1 cellular context compared by ENCODE assay signal in the genomic region with DNA sequence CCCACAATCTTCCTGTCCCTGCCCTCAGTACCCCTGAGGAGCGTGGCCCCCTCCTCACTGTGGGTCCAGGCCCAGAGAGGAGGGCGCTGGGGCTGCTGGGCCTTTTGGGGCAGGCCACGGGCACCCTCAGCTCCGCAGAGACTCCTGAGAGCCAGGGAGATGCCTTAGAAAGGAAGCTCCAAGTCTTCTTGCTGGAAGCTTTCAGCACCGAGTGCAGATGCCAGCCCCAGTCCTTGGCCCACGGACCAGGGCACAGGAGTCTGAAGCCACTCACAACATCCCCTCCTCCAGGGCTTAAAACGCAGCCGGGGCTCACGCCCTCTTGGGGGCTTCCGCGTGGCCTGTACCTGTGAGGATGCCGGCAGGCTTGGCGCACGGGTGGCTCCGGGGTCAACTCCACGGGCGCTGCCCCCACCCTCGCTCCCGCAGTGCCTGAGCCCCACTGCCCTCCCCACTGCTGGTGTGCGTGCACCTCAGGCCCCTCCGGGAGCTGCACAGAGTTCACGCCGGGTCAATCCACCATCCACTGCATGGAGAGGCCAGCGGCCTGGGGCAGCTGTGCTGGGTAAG.
TF ChIP-seq lines count a peak whose summit lies in the region.

No MANE protein-coding gene starts in this region.

TF ChIP-seq in HepG2, 621 proteins besides CTCF, POLR2A, EP300 and RAD21 (continued from another document):
- TF ChIP-seq, protein P1, sequence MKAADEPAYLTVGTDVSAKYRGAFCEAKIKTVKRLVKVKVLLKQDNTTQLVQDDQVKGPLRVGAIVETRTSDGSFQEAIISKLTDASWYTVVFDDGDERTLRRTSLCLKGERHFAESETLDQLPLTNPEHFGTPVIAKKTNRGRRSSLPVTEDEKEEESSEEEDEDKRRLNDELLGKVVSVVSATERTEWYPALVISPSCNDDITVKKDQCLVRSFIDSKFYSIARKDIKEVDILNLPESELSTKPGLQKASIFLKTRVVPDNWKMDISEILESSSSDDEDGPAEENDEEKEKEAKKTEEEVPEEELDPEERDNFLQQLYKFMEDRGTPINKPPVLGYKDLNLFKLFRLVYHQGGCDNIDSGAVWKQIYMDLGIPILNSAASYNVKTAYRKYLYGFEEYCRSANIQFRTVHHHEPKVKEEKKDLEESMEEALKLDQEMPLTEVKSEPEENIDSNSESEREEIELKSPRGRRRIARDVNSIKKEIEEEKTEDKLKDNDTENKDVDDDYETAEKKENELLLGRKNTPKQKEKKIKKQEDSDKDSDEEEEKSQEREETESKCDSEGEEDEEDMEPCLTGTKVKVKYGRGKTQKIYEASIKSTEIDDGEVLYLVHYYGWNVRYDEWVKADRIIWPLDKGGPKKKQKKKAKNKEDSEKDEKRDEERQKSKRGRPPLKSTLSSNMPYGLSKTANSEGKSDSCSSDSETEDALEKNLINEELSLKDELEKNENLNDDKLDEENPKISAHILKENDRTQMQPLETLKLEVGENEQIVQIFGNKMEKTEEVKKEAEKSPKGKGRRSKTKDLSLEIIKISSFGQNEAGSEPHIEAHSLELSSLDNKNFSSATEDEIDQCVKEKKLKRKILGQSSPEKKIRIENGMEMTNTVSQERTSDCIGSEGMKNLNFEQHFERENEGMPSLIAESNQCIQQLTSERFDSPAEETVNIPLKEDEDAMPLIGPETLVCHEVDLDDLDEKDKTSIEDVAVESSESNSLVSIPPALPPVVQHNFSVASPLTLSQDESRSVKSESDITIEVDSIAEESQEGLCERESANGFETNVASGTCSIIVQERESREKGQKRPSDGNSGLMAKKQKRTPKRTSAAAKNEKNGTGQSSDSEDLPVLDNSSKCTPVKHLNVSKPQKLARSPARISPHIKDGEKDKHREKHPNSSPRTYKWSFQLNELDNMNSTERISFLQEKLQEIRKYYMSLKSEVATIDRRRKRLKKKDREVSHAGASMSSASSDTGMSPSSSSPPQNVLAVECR (CRISPR knock-in tag; IDR thresholded peaks at IDR 0.05; ENCODE audit: borderline replicate concordance) = no peak
TF ChIP-seq in HepG2: peak in this region for 0.
